In genomic region chr3:25088284-25088683, GRCh38 we compare ENCODE assay signal across 20 cellular contexts.
DNase-seq lines count a peak whose midpoint lies in the region; ATAC-seq and TF ChIP-seq lines count a peak whose summit lies in the region.
"Had no signal": no experiment of that assay in that cellular context is flagged by ENCODE, and none has a peak within 500 bp of the region (broad histone marks: within the 10 kb centered on the region; RNA-seq: fewer than 3 reads in every experiment).

No MANE protein-coding gene starts in this region.

- no peak overlapping the region for H3K4me3 Mint-ChIP-seq in mesothelial cell of epicardium
- no peak overlapping the region for H3K4me3 Mint-ChIP-seq in chondrocyte (ENCODE audit: unreplicated experiment)
- H3K4me3 Mint-ChIP-seq: CD8-positive, alpha-beta memory T cell; IgD-negative memory B cell had no signal

- no peaks in the 10 kb centered on the region for H3K9me3 ChIP-seq in A673 (ENCODE audit: low read depth, low read length, poor library complexity, severe bottlenecking)
- H3K9me3 ChIP-seq: BLaER1 treated with 17β-estradiol and CSF1 and Interleukin-3, amounts not matched to agents 10 nM and 100 nM had no signal

- intact Hi-C loops in A673 (cut with micrococcal nuclease; ENCODE audit: unreplicated experiment): no loop called here

- H3K27ac ChIP-seq in A673 (ENCODE audit: low read depth, low read length, poor library complexity, severe bottlenecking): no peak overlapping the region
- H3K27ac ChIP-seq: BLaER1 treated with 17β-estradiol and CSF1 and Interleukin-3, amounts not matched to agents 10 nM and 100 nM had no signal

- H3K36me3 Mint-ChIP-seq in mesothelial cell of epicardium: no peaks in the 10 kb centered on the region
- peaks cover 2% of the 10 kb centered on the region for H3K36me3 Mint-ChIP-seq in chondrocyte (ENCODE audit: low read depth)
- H3K36me3 Mint-ChIP-seq: CD8-positive, alpha-beta memory T cell; IgD-negative memory B cell had no signal

- BruUV-seq in A673 (replicated peaks; lab: Mats Ljungman, UMichigan): no TSS peak

- H3K4me1 Mint-ChIP-seq in mesothelial cell of epicardium (peaks cover 62% of the 10 kb centered on the region), chondrocyte (ENCODE audit: low read depth) (peaks cover 39% of the 10 kb centered on the region)
- H3K4me1 Mint-ChIP-seq: CD8-positive, alpha-beta memory T cell; IgD-negative memory B cell had no signal

- CTCF ChIA-PET in A673 (lab: Charles Lee): no interaction called here

- DNase-seq in A673 (ENCODE audit: low spot score) (peak; percentile 15), NCI-H128 (lab: John Stamatoyannopoulos, UW; ENCODE audit: unreplicated experiment) (peak; percentile 30), astrocyte of the cerebellum (ENCODE audit: low read depth) (peak; percentile 71), mesothelial cell of epicardium (ENCODE audit: low spot score in 2 of 2, unreplicated experiment in 2 of 2) (no peak), dermis blood vessel endothelial cell (no peak), chondrocyte (ENCODE audit: low spot score) (no peak)
- no peak for DNase-seq in activated CD4-positive, alpha-beta T cell treated with anti-CD3 and anti-CD28 coated beads for 48 hours
- DNase-seq: CD8-positive, alpha-beta memory T cell; DND-41; GOT3; Kasumi-1; MM.1S; NCI-H1105 treated with DMSO at 0.1 percent for 48 hours; NCI-H2171 treated with DMSO at 0.1 percent for 48 hours; NCI-H526; RPMI8226 had no signal

- ATAC-seq in GM18861 (IDR thresholded peaks at IDR 0.05; ENCODE audit: unreplicated experiment): no peak
- ATAC-seq: GM12878 had no signal

- H3K27me3 Mint-ChIP-seq in mesothelial cell of epicardium (ENCODE audit: low read depth): no peaks in the 10 kb centered on the region
- no peaks in the 10 kb centered on the region for H3K27me3 Mint-ChIP-seq in chondrocyte (ENCODE audit: low read depth)

- H3K36me3 ChIP-seq in A673 (ENCODE audit: insufficient read depth, low read length, poor library complexity, severe bottlenecking): no peaks in the 10 kb centered on the region
- H3K36me3 ChIP-seq: BLaER1 treated with 17β-estradiol and CSF1 and Interleukin-3, amounts not matched to agents 10 nM and 100 nM had no signal

- H3K9me3 Mint-ChIP-seq in mesothelial cell of epicardium (peaks cover 7% of the 10 kb centered on the region), chondrocyte (ENCODE audit: low read depth) (peaks cover 14% of the 10 kb centered on the region)

- TF ChIP-seq CTCF in A673 (conservative IDR thresholded peaks at IDR 0.05; ENCODE audit: low read depth, low read length) (no peak), astrocyte of the cerebellum (IDR thresholded peaks at IDR 0.05; ENCODE audit: low read depth, low read length, missing control alignments) (no peak), mesothelial cell of epicardium (IDR thresholded peaks at IDR 0.05; ENCODE audit: unreplicated experiment) (no peak), chondrocyte (IDR thresholded peaks at IDR 0.05) (no peak)

- POLR2A ChIA-PET in A673 (lab: Charles Lee; ENCODE audit: low non-redundant PET): no interaction called here

- H3K4me3 ChIP-seq in A673 (ENCODE audit: low read depth, low read length, poor library complexity, severe bottlenecking) (no peak overlapping the region), astrocyte of the cerebellum (ENCODE audit: low read depth, low read length) (no peak overlapping the region)
- H3K4me3 ChIP-seq: BLaER1 treated with 17β-estradiol and CSF1 and Interleukin-3, amounts not matched to agents 10 nM and 100 nM; GM12878 had no signal

- no peaks in the 10 kb centered on the region for H3K4me1 ChIP-seq in A673 (ENCODE audit: insufficient read depth, low read length, poor library complexity, severe bottlenecking)

- peaks cover 38% of the 10 kb centered on the region for H3K27me3 ChIP-seq in A673 (replicated peaks; ENCODE audit: insufficient read depth, low read depth, low read length, poor library complexity)
- H3K27me3 ChIP-seq: BLaER1 treated with 17β-estradiol and CSF1 and Interleukin-3, amounts not matched to agents 10 nM and 100 nM had no signal

- H3K27ac Mint-ChIP-seq in mesothelial cell of epicardium: peak overlapping the region; percentile 47
- H3K27ac Mint-ChIP-seq in chondrocyte (ENCODE audit: unreplicated experiment): no peak overlapping the region
- H3K27ac Mint-ChIP-seq: CD8-positive, alpha-beta memory T cell; IgD-negative memory B cell had no signal

- in situ Hi-C loops in astrocyte of the cerebellum (cut with HindIII; ENCODE audit: low sequenced_read_pairs): no loop called here

Comparison
In these comparisons a context has a peak if more than half of its experiments do, and no peak if none do; other contexts are left out.
1. DNase-seq: peak in A673 (single experiment), NCI-H128 (single experiment) and astrocyte of the cerebellum (single experiment); none in mesothelial cell of epicardium (0 of 2), dermis blood vessel endothelial cell (single experiment), activated CD4-positive, alpha-beta T cell treated with anti-CD3 and anti-CD28 coated beads for 48 hours (single experiment) and chondrocyte (single experiment).